ENCODE assay signal across 7 cellular contexts in genomic region chr14:59576332-59577294, GRCh38. TPM values are rescaled to one million over a fixed set of nuclear protein-coding genes. Genes with fewer than 3 reads are reported as not detected.
DNase-seq lines count a peak whose midpoint lies in the region; ATAC-seq and TF ChIP-seq lines count a peak whose summit lies in the region.

Gene CCDC175, minus strand, starts transcription at chr14:59576812. Its CDS starts 37 bp downstream, at chr14:59576775.

- 27% methylated on average over 31 of the region's 46 CpGs for WGBS in mammary epithelial cell (ENCODE audit: low coverage, missing lambda C conversion rate)
- 20% methylated on average over 46 of the region's 46 CpGs for WGBS in smooth muscle cell (ENCODE audit: low lambda C conversion rate)

- BruUV-seq in mammary epithelial cell (replicated peaks; lab: Mats Ljungman, UMichigan) = no TSS peak

- no peak within 1 kb of the TSS for H3K9ac ChIP-seq in mammary epithelial cell (ENCODE audit: insufficient read depth, low read length)
- H3K9ac ChIP-seq in smooth muscle cell (ENCODE audit: low read depth) = no peak within 1 kb of the TSS

- peak; percentile 94 for ATAC-seq in HG02840 (IDR thresholded peaks at IDR 0.05; ENCODE audit: low FRiP score, unreplicated experiment)

- in situ Hi-C loops in GM13976 (cut with MboI; ENCODE audit: low sequenced_read_pairs, unreplicated experiment) (no loop called here), mammary epithelial cell (cut with MboI; ENCODE audit: low sequenced_read_pairs in 2 of 2) (no loop called here)

- H3K4me2 ChIP-seq in mammary epithelial cell (ENCODE audit: insufficient read depth, low read depth, low read length) = peak within 1 kb of the TSS; percentile 78
- H3K4me2 ChIP-seq in smooth muscle cell = peak within 1 kb of the TSS; percentile 82

- no peaks in the 10 kb centered on the region for H4K20me1 ChIP-seq in mammary epithelial cell (ENCODE audit: insufficient read depth, low read length)
- H4K20me1 ChIP-seq in smooth muscle cell (ENCODE audit: low read depth) = no peaks in the 10 kb centered on the region

- H2AFZ ChIP-seq in mammary epithelial cell (ENCODE audit: low read depth, low read length) (peak within 1 kb of the TSS; percentile 77), smooth muscle cell (ENCODE audit: low read depth) (peak within 1 kb of the TSS; percentile 63)

- peak; percentile 89 for TF ChIP-seq CTCF in GM13976 (IDR thresholded peaks at IDR 0.05; ENCODE audit: borderline replicate concordance, control extremely low read depth, extremely low read depth, insufficient read depth, missing control alignments)
- TF ChIP-seq CTCF in VCaP (conservative IDR thresholded peaks at IDR 0.05) = peak; percentile 85
- peak; percentile 62 to 74 for TF ChIP-seq CTCF in mammary epithelial cell (conservative IDR thresholded peaks at IDR 0.05 in 1 of 2, IDR thresholded peaks at IDR 0.05 in 1 of 2; ENCODE audit: extremely low read depth in 1 of 2, insufficient read depth in 1 of 2, low read depth in 1 of 2, low read length in 2 of 2)
- TF ChIP-seq CTCF in smooth muscle cell (IDR thresholded peaks at IDR 0.05; ENCODE audit: borderline replicate concordance, insufficient read depth, poor library complexity, severe bottlenecking) = peak; percentile 86

- no peaks in the 10 kb centered on the region for H3K36me3 ChIP-seq in mammary epithelial cell (ENCODE audit: insufficient read depth, low read length)
- H3K36me3 ChIP-seq in smooth muscle cell (ENCODE audit: low read depth) = no peaks in the 10 kb centered on the region

- intact Hi-C loops in mammary epithelial cell (cut with micrococcal nuclease) = loop anchor here (1.0 kb wide), 3 partner anchors 69 to 548 kb away; no protein-coding TSS in a partner anchor

- CTCF ChIA-PET in mammary epithelial cell (lab: Charles Lee; ENCODE audit: low non-redundant PET) = interaction anchor here (0.7 to 0.9 kb wide), 2 partner anchors 69 to 168 kb away, joined by 3 to 4 read pairs; no protein-coding TSS in a partner anchor

- H3K27me3 ChIP-seq in mammary epithelial cell (ENCODE audit: insufficient read depth, low read length) = peaks cover 4% of the 10 kb centered on the region
- H3K27me3 ChIP-seq in smooth muscle cell (ENCODE audit: low read depth) = peaks cover 5% of the 10 kb centered on the region

- H3K4me1 ChIP-seq in mammary epithelial cell (ENCODE audit: insufficient read depth, low read length) (peaks cover 5% of the 10 kb centered on the region), smooth muscle cell (ENCODE audit: low read depth) (peaks cover 6% of the 10 kb centered on the region)

- DNase-seq in GM13976 (ENCODE audit: low spot score) = peak; percentile 89
- peak; percentile 60 for DNase-seq in NCI-H146 treated with DMSO at 0.1 percent for 48 hours (lab: John Stamatoyannopoulos, UW; ENCODE audit: unreplicated experiment)
- DNase-seq in mammary epithelial cell = peak; percentile 46
- DNase-seq in inferior parietal cortex (ENCODE audit: extremely low spot score) = peak; percentile 78
- DNase-seq in smooth muscle cell (lab: John Stamatoyannopoulos, UW; ENCODE audit: unreplicated experiment) = peak; percentile 27

- H3K27ac ChIP-seq in VCaP (peak within 1 kb of the TSS; percentile 25; the same call in 1 of the 2 replicates), mammary epithelial cell (ENCODE audit: insufficient read depth, low read depth, low read length) (no peak within 1 kb of the TSS), smooth muscle cell (ENCODE audit: low read depth) (no peak within 1 kb of the TSS)

- dilution Hi-C loops in mammary epithelial cell (cut with HindIII; ENCODE audit: low sequenced_read_pairs) = no loop called here

- H3F3A ChIP-seq in smooth muscle cell (ENCODE audit: low read depth) = no peaks in the 10 kb centered on the region

- no peaks in the 10 kb centered on the region for H3K79me2 ChIP-seq in mammary epithelial cell (ENCODE audit: insufficient read depth, low read length)
- no peaks in the 10 kb centered on the region for H3K79me2 ChIP-seq in smooth muscle cell (ENCODE audit: low read depth)

- H3K9me3 ChIP-seq in mammary epithelial cell (replicated peaks; ENCODE audit: insufficient read depth, low read length) (no peaks in the 10 kb centered on the region), smooth muscle cell (replicated peaks; ENCODE audit: low read depth) (no peaks in the 10 kb centered on the region)

- H3K4me3 ChIP-seq in mammary epithelial cell (replicated peaks in 1 of 3; ENCODE audit: insufficient read depth in 1 of 3, low read depth in 2 of 3, low read length in 3 of 3) (peak within 1 kb of the TSS in 1 of 3 experiments; percentile 16), smooth muscle cell (peak within 1 kb of the TSS; percentile 50)

RNA-seq across cellular contexts. Expression of gene CCDC175, which starts in this region (rescaled TPM):
- total RNA-seq in mammary epithelial cell (not detected), smooth muscle cell (not detected in 2 replicates)
- polyA plus RNA-seq in mammary epithelial cell (not detected), smooth muscle cell (not detected in 2 replicates)
- polyA minus RNA-seq in mammary epithelial cell = not detected

Comparison
In these comparisons a context has a peak if more than half of its experiments do, and no peak if none do; other contexts are left out.
1. Peak in DNase-seq and H3K4me2 ChIP-seq in mammary epithelial cell; RNA of the gene not detected or under 1 TPM.
2. Peak in DNase-seq, H3K4me3 ChIP-seq and H3K4me2 ChIP-seq in smooth muscle cell; RNA of the gene not detected or under 1 TPM.
3. DNase-seq: peak in every context shown above with its lines; median percentile 89 in GM13976; 78 in inferior parietal cortex; 60 in NCI-H146 treated with DMSO at 0.1 percent for 48 hours; 46 in mammary epithelial cell; 27 in smooth muscle cell.